Comparison of ENCODE assay signal across 34 cellular contexts in genomic region chr4:3859571-3859970, GRCh38.
"Had no signal": no experiment of that assay in that cellular context is flagged by ENCODE, and none has a peak within 500 bp of the region (broad histone marks: within the 10 kb centered on the region; RNA-seq: fewer than 3 reads in every experiment).

No MANE protein-coding gene starts in this region.

- H3K9me3 ChIP-seq: adrenal gland, body of pancreas, breast epithelium had no signal

- H3K27ac Mint-ChIP-seq: activated B cell treated with CpG ODN at 0.5 μM for 24 hours; activated CD4-positive, alpha-beta memory T cell treated with anti-CD3 and anti-CD28 coated beads for 36 hours; activated CD4-positive, alpha-beta T cell treated with anti-CD3 and anti-CD28 coated beads, Interleukin-2, amount 10 ng/mL, durations not matched to agents 24 days and 14 days; activated CD8-positive, alpha-beta T cell treated with anti-CD3 and anti-CD28 coated beads for 36 hours; activated naive CD4-positive, alpha-beta T cell treated with anti-CD3 and anti-CD28 coated beads for 36 hours; activated naive CD4-positive, alpha-beta T cell treated with anti-CD3 and anti-CD28 coated beads, Interleukin-2, amount 50 U/mL, for 72 hours; activated naive CD8-positive, alpha-beta T cell treated with anti-CD3 and anti-CD28 coated beads for 36 hours; activated T-cell treated with anti-CD3 and anti-CD28 coated beads, Interleukin-2, amount 50 U/mL, for 72 hours; activated T-helper 1 cell treated with anti-CD3 and anti-CD28 coated beads, Interleukin-12 subunit alpha, Interleukin-12 subunit beta, Interleukin-2, Interleukin-4 antibody, amounts not matched to agents 30 ng/mL and 10 ng/mL and 1 ng/mL, durations not matched to agents 14 hours and 24 hours and 36 hours; activated T-helper 17 cell treated with anti-CD3 and anti-CD28 coated beads, Interleukin-2, amount 50 U/mL, for 72 hours; T-helper 1 cell treated with Interleukin-12 subunit alpha and Interleukin-12 subunit beta and Interleukin-4 antibody, amounts not matched to agents 30 μg/mL and 1 μg/mL, for 36 hours; T-helper 2 cell treated with Interferon-gamma antibody and Interleukin-4, amounts not matched to agents 5 μg/mL and 100 μg/mL, for 36 hours had no signal

- H3K27me3 Mint-ChIP-seq: activated CD4-positive, alpha-beta T cell treated with anti-CD3 and anti-CD28 coated beads, Interleukin-2, amount 10 ng/mL, durations not matched to agents 24 days and 14 days had no signal

- H3K36me3 ChIP-seq: adrenal gland, brain microvascular endothelial cell, breast epithelium had no signal

- H3K36me3 Mint-ChIP-seq: activated CD4-positive, alpha-beta memory T cell treated with anti-CD3 and anti-CD28 coated beads for 36 hours; activated naive CD4-positive, alpha-beta T cell treated with anti-CD3 and anti-CD28 coated beads, Interleukin-2, amount 50 U/mL, for 72 hours; activated naive CD8-positive, alpha-beta T cell treated with anti-CD3 and anti-CD28 coated beads for 36 hours had no signal

- H3K4me3 Mint-ChIP-seq: activated B cell treated with CpG ODN at 0.5 μM for 24 hours; activated CD4-positive, alpha-beta memory T cell treated with anti-CD3 and anti-CD28 coated beads for 36 hours; activated CD4-positive, alpha-beta T cell treated with anti-CD3 and anti-CD28 coated beads, Interleukin-2, amount 10 ng/mL, durations not matched to agents 24 days and 14 days; activated CD8-positive, alpha-beta T cell treated with anti-CD3 and anti-CD28 coated beads for 36 hours; activated naive CD4-positive, alpha-beta T cell treated with anti-CD3 and anti-CD28 coated beads for 36 hours; activated naive CD8-positive, alpha-beta T cell treated with anti-CD3 and anti-CD28 coated beads for 36 hours; activated T-cell treated with anti-CD3 and anti-CD28 coated beads, Interleukin-2, amount 50 U/mL, for 4 hours; activated T-cell treated with anti-CD3 and anti-CD28 coated beads, Interleukin-2, amount 50 U/mL, for 72 hours; activated T-helper 1 cell treated with anti-CD3 and anti-CD28 coated beads, Interleukin-12 subunit alpha, Interleukin-12 subunit beta, Interleukin-2, Interleukin-4 antibody, amounts not matched to agents 30 ng/mL and 10 ng/mL and 1 ng/mL, durations not matched to agents 14 hours and 24 hours and 36 hours; activated T-helper 17 cell treated with anti-CD3 and anti-CD28 coated beads, Interleukin-2, amount 50 U/mL, for 72 hours; T-helper 1 cell treated with Interleukin-12 subunit alpha and Interleukin-12 subunit beta and Interleukin-4 antibody, amounts not matched to agents 30 μg/mL and 1 μg/mL, for 36 hours; T-helper 2 cell treated with Interferon-gamma antibody and Interleukin-4, amounts not matched to agents 5 μg/mL and 100 μg/mL, for 36 hours had no signal

- ATAC-seq: activated CD8-positive, alpha-beta T cell treated with anti-CD3 and anti-CD28 coated beads for 36 hours; activated naive CD4-positive, alpha-beta T cell treated with anti-CD3 and anti-CD28 coated beads, Interleukin-2, amount 50 U/mL, for 72 hours; activated T-cell treated with anti-CD3 and anti-CD28 coated beads, Interleukin-2, amount 50 U/mL, for 72 hours; activated T-helper 17 cell treated with anti-CD3 and anti-CD28 coated beads, Interleukin-2, amount 50 U/mL, for 72 hours; body of pancreas had no signal

- H3K4me1 ChIP-seq: adrenal gland, body of pancreas, breast epithelium had no signal

- H3K27ac ChIP-seq: adrenal gland, body of pancreas, brain microvascular endothelial cell, breast epithelium, VCaP had no signal

- DNase-seq: activated B cell treated with CpG ODN at 0.5 μM for 24 hours; activated CD4-positive, alpha-beta memory T cell treated with anti-CD3 and anti-CD28 coated beads for 36 hours; activated CD4-positive, alpha-beta T cell treated with anti-CD3 and anti-CD28 coated beads for 4 hours; activated CD4-positive, alpha-beta T cell treated with anti-CD3 and anti-CD28 coated beads, Interleukin-2, amount 10 ng/mL, durations not matched to agents 24 days and 14 days; activated CD4-positive, alpha-beta T cell treated with anti-CD3 and anti-CD28 coated beads, Interleukin-2, amount 50 U/mL, for 1 hour; activated CD4-positive, alpha-beta T cell treated with anti-CD3 and anti-CD28 coated beads, Interleukin-2, amount 50 U/mL, for 4 hours; activated CD4-positive, CD25-positive, alpha-beta regulatory T cell treated with anti-CD3 and anti-CD28 coated beads, Interleukin-2, amount 50 U/mL, for 72 hours; activated CD8-positive, alpha-beta memory T cell treated with anti-CD3 and anti-CD28 coated beads, Interleukin-2, amount 50 U/mL, for 4 hours; activated CD8-positive, alpha-beta T cell treated with anti-CD3 and anti-CD28 coated beads for 36 hours; activated effector memory CD4-positive, alpha-beta T cell treated with anti-CD3 and anti-CD28 coated beads, Interleukin-2, amount 50 U/mL, for 16 hours; activated gamma-delta T cell treated with Interleukin-2 at 50 U/mL for 16 hours; activated naive CD4-positive, alpha-beta T cell; activated naive CD4-positive, alpha-beta T cell treated with anti-CD3 and anti-CD28 coated beads for 36 hours; activated naive CD4-positive, alpha-beta T cell treated with anti-CD3 and anti-CD28 coated beads, Interleukin-2, amount 50 U/mL, for 16 hours; activated naive CD8-positive, alpha-beta T cell treated with anti-CD3 and anti-CD28 coated beads for 36 hours; activated T-cell treated with anti-CD3 and anti-CD28 coated beads for 4 hours; activated T-cell treated with anti-CD3 and anti-CD28 coated beads, Interleukin-2, amount 50 U/mL, for 1 hour; activated T-cell treated with anti-CD3 and anti-CD28 coated beads, Interleukin-2, amount 50 U/mL, for 4 hours; activated T-cell treated with anti-CD3 and anti-CD28 coated beads, Interleukin-2, amount 50 U/mL, for 72 hours; adrenal gland; amniotic stem cell; body of pancreas; brain microvascular endothelial cell; central memory CD4-positive, alpha-beta T cell; T-helper 1 cell; T-helper 2 cell; T-helper 9 cell had no signal

- H3K4me3 ChIP-seq: adrenal gland, body of pancreas, breast epithelium had no signal

- H3K4me1 Mint-ChIP-seq: activated B cell treated with CpG ODN at 0.5 μM for 24 hours; activated CD4-positive, alpha-beta T cell treated with anti-CD3 and anti-CD28 coated beads, Interleukin-2, amount 10 ng/mL, durations not matched to agents 24 days and 14 days; activated naive CD8-positive, alpha-beta T cell treated with anti-CD3 and anti-CD28 coated beads for 36 hours; activated T-helper 17 cell treated with anti-CD3 and anti-CD28 coated beads, Interleukin-2, amount 50 U/mL, for 72 hours had no signal

- H3K9me3 Mint-ChIP-seq: activated B cell treated with CpG ODN at 0.5 μM for 24 hours; activated CD4-positive, alpha-beta memory T cell treated with anti-CD3 and anti-CD28 coated beads for 36 hours; activated CD4-positive, alpha-beta T cell treated with anti-CD3 and anti-CD28 coated beads, Interleukin-2, amount 10 ng/mL, durations not matched to agents 24 days and 14 days; activated CD8-positive, alpha-beta T cell treated with anti-CD3 and anti-CD28 coated beads for 36 hours; activated naive CD4-positive, alpha-beta T cell treated with anti-CD3 and anti-CD28 coated beads for 36 hours; activated naive CD4-positive, alpha-beta T cell treated with anti-CD3 and anti-CD28 coated beads, Interleukin-2, amount 50 U/mL, for 72 hours; activated naive CD8-positive, alpha-beta T cell treated with anti-CD3 and anti-CD28 coated beads for 36 hours; activated T-cell treated with anti-CD3 and anti-CD28 coated beads, Interleukin-2, amount 50 U/mL, for 4 hours; activated T-cell treated with anti-CD3 and anti-CD28 coated beads, Interleukin-2, amount 50 U/mL, for 72 hours; activated T-helper 1 cell treated with anti-CD3 and anti-CD28 coated beads, Interleukin-12 subunit alpha, Interleukin-12 subunit beta, Interleukin-2, Interleukin-4 antibody, amounts not matched to agents 30 ng/mL and 10 ng/mL and 1 ng/mL, durations not matched to agents 14 hours and 24 hours and 36 hours; activated T-helper 17 cell treated with anti-CD3 and anti-CD28 coated beads, Interleukin-2, amount 50 U/mL, for 72 hours; T-helper 1 cell treated with Interleukin-12 subunit alpha and Interleukin-12 subunit beta and Interleukin-4 antibody, amounts not matched to agents 30 μg/mL and 1 μg/mL, for 36 hours; T-helper 2 cell treated with Interferon-gamma antibody and Interleukin-4, amounts not matched to agents 5 μg/mL and 100 μg/mL, for 36 hours had no signal
